1 cellular context compared by ENCODE assay signal in genomic region chr16:15398618-15399316, GRCh38.
TF ChIP-seq lines count a peak whose summit lies in the region.

No MANE protein-coding gene starts in this region.

TF ChIP-seq in HepG2, 621 proteins besides CTCF, POLR2A, EP300 and RAD21 (continued from another document and continues in another):
- TF ChIP-seq ZNF691 (CRISPR knock-in tag; IDR thresholded peaks at IDR 0.05; ENCODE audit: borderline replicate concordance, low read depth) (peak; percentile 20; the same call in 1 of the 2 replicates), NAIF1 (CRISPR knock-in tag; IDR thresholded peaks at IDR 0.05; ENCODE audit: borderline replicate concordance) (peak; percentile 59; the same call in 1 of the 2 replicates), ZNF501 (CRISPR knock-in tag; IDR thresholded peaks at IDR 0.05) (peak; percentile 86), ZNF350 (CRISPR knock-in tag; IDR thresholded peaks at IDR 0.05; ENCODE audit: borderline replicate concordance, low read depth) (no peak), MXD4 (CRISPR knock-in tag; IDR thresholded peaks at IDR 0.05) (peak; percentile 48; the same call in 1 of the 2 replicates), TBL1XR1 (IDR thresholded peaks at IDR 0.05; ENCODE audit: borderline replicate concordance, low read length, partially characterized antibody) (peak; percentile 88), ZFX (CRISPR knock-in tag; IDR thresholded peaks at IDR 0.05; ENCODE audit: low read depth) (peak; percentile 37; the same call in 1 of the 2 replicates), MTA1 (CRISPR knock-in tag; IDR thresholded peaks at IDR 0.05; ENCODE audit: borderline replicate concordance) (peak; percentile 52), THAP9 (CRISPR knock-in tag; IDR thresholded peaks at IDR 0.05; ENCODE audit: borderline replicate concordance) (no peak), DDIT3 (CRISPR knock-in tag; IDR thresholded peaks at IDR 0.05) (no peak), ZNF12 (CRISPR knock-in tag; IDR thresholded peaks at IDR 0.05) (no peak), NR2F6 (IDR thresholded peaks at IDR 0.05) (peak; percentile 79), NR2F6 (CRISPR knock-in tag; IDR thresholded peaks at IDR 0.05) (peak; percentile 85), SMYD3 (CRISPR knock-in tag; IDR thresholded peaks at IDR 0.05) (peak; percentile 81; the same call in 1 of the 2 replicates), ZBED4 (CRISPR knock-in tag; IDR thresholded peaks at IDR 0.05; ENCODE audit: borderline replicate concordance) (peak; percentile 86; the same call in 1 of the 2 replicates), ESRRA (CRISPR knock-in tag; IDR thresholded peaks at IDR 0.05; ENCODE audit: low read depth) (peak; percentile 72; the same call in 1 of the 2 replicates), ATF2 (CRISPR knock-in tag; IDR thresholded peaks at IDR 0.05) (peak; percentile 51; the same call in 1 of the 2 replicates), ZNF674 (CRISPR knock-in tag; IDR thresholded peaks at IDR 0.05; ENCODE audit: low read depth) (no peak), PPARG (CRISPR knock-in tag; conservative IDR thresholded peaks at IDR 0.05) (peak; percentile 93), ZBTB34 (CRISPR knock-in tag; IDR thresholded peaks at IDR 0.05) (peak; percentile 82; the same call in 1 of the 2 replicates), ZNF564 (CRISPR knock-in tag; IDR thresholded peaks at IDR 0.05) (0 out of 2 replicates have a peak, but pooled peaks have one; percentile 22), NFIC (IDR thresholded peaks at IDR 0.05; ENCODE audit: low read length) (peak; percentile 59), ZNF746 (CRISPR knock-in tag; IDR thresholded peaks at IDR 0.05) (peak; percentile 31; the same call in 1 of the 2 replicates), MLXIP (CRISPR knock-in tag; IDR thresholded peaks at IDR 0.05; ENCODE audit: borderline replicate concordance) (no peak), ZNF557 (CRISPR knock-in tag; IDR thresholded peaks at IDR 0.05) (no peak), ZNF572 (CRISPR knock-in tag; IDR thresholded peaks at IDR 0.05) (peak; percentile 98), MTF2 (CRISPR knock-in tag; IDR thresholded peaks at IDR 0.05; ENCODE audit: borderline replicate concordance) (no peak; the same call in 1 of the 2 replicates), RBM22 (optimal IDR thresholded peaks at IDR 0.05; ENCODE audit: low read length) (no peak), RERE (CRISPR knock-in tag; IDR thresholded peaks at IDR 0.05; ENCODE audit: low read depth) (peak; percentile 75), ARID3A (IDR thresholded peaks at IDR 0.05; ENCODE audit: low read depth, low read length) (peak; percentile 98), ZNF20 (CRISPR knock-in tag; IDR thresholded peaks at IDR 0.05) (no peak)
